19 cellular contexts compared by ENCODE assay signal in genomic region chrX:35351212-35351611, GRCh38.
DNase-seq lines count a peak whose midpoint lies in the region; ATAC-seq and TF ChIP-seq lines count a peak whose summit lies in the region.
"Had no signal": no experiment of that assay in that cellular context is flagged by ENCODE, and none has a peak within 500 bp of the region (broad histone marks: within the 10 kb centered on the region; RNA-seq: fewer than 3 reads in every experiment).

No MANE protein-coding gene starts in this region.

- ATAC-seq in GM18498 (IDR thresholded peaks at IDR 0.05; ENCODE audit: unreplicated experiment), result no peak
- no peak for ATAC-seq in GM21737 (IDR thresholded peaks at IDR 0.05; ENCODE audit: unreplicated experiment)
- ATAC-seq: A549 had no signal

- DNase-seq in G401 (ENCODE audit: low spot score), result peak; percentile 0
- peak; percentile 10 for DNase-seq in NCI-H510A treated with DMSO at 0.1 percent for 48 hours (lab: John Stamatoyannopoulos, UW)
- peak; percentile 23 for DNase-seq in choroid plexus epithelial cell (ENCODE audit: low read depth)
- DNase-seq in myocyte (ENCODE audit: low read depth), result peak; percentile 1
- no peak for DNase-seq in DMS114 treated with DMSO at 0.1 percent for 48 hours (lab: John Stamatoyannopoulos, UW; ENCODE audit: unreplicated experiment)
- DNase-seq: CD4-positive, alpha-beta T cell; GM23248; Karpas-422; MG63; NCI-H1048; NCI-H1436 treated with DMSO at 0.1 percent for 48 hours; NCI-H2029; NCI-H2227 treated with DMSO at 0.1 percent for 48 hours; NCI-H524 treated with DMSO at 0.1 percent for 48 hours; PC-9 had no signal

- in situ Hi-C loops in G401 (cut with HindIII; ENCODE audit: low sequenced_read_pairs), result no loop called here

- no peak overlapping the region for H3K4me3 ChIP-seq in choroid plexus epithelial cell (ENCODE audit: low read depth, low read length)
- H3K4me3 ChIP-seq: A549, GM23248, HAP-1, MG63, PC-9 had no signal

- TF ChIP-seq CTCF in choroid plexus epithelial cell (conservative IDR thresholded peaks at IDR 0.05; ENCODE audit: low read depth, low read length), result no peak
